ENCODE assay signal across 9 cellular contexts in the genomic region with DNA sequence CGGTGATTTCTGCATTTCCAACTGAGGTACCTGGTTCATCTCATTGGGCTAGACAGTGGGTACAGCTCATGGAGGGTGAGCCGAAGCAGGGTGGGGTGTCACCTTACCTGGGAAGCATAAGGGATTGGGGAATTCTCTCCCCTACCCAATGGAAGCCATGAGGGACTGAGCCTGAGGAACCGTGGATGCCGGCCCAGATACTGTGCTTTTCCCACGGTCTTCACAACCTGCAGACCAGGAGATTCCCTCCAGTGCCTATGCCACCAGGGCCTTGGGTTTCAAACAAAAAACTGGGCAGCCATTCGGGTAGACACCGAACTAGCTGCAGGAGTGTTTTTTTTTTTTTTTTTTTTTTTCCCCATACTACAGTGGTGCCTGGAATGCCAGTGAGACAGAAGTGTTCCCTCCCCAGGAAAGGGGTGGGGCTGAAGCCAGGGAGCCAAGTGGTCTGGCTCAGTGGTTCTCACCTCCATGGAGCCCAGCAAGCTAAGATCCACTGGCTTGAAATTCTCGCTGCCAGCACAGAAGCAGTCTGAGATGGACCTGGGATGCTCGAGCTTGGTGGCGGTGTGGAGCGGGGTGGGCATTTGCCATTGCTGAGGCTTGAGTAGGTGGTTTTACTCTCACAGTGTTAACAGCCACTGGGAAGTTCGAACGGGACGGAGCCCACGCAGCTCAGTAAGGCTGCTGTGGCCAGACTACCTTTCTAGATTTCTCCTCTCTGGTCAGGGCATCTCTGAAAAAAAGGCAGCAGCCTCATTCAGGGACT.
"Had no signal": no experiment of that assay in that cellular context is flagged by ENCODE, and none has a peak within 500 bp of the region (broad histone marks: within the 10 kb centered on the region; RNA-seq: fewer than 3 reads in every experiment).

No MANE protein-coding gene starts in this region.

- H3K9me3 ChIP-seq: HAP-1 had no signal

- FAIRE-seq: HepG2 had no signal

- H3K9ac ChIP-seq: GM23248 had no signal

- H3K4me3 Mint-ChIP-seq: HFFc6, IgD-negative memory B cell had no signal

- ATAC-seq: HCT116, HepG2 had no signal

- H3K36me3 ChIP-seq: HAP-1 had no signal

- H3K4me1 ChIP-seq: HAP-1 had no signal

- H3K27ac Mint-ChIP-seq: HFFc6 had no signal

- H3K4me3 ChIP-seq: GM23248, HAP-1 had no signal

- H3K27me3 Mint-ChIP-seq: IgD-negative memory B cell had no signal

- H3K27ac ChIP-seq: GM23248, HL-60 had no signal

- DNase-seq: GM23248, GOT3, H7, HFFc6 had no signal
